In the genomic region with DNA sequence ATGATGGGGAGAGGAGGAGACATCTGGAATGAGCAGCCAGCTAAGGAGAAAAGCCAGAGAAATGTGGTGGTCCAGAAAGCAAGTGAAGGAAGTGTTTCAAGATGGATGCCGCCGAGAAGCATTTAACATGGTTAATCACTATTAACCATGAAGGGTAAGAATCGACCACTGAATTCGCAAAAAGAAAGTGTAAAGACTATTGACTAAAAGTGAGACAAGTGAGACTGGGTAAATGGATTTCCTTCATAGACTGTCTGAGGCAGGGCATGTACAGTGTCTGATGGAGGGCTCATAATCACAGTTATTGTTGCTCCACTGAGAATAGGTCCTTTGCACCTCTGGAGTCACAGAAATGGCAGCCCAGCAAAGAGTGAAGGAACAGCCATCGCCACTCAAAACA, we compare ENCODE assay signal across 18 cellular contexts.
DNase-seq lines count a peak whose midpoint lies in the region; ATAC-seq, FAIRE-seq and TF ChIP-seq lines count a peak whose summit lies in the region.
"Had no signal": no experiment of that assay in that cellular context is flagged by ENCODE, and none has a peak within 500 bp of the region (broad histone marks: within the 10 kb centered on the region; RNA-seq: fewer than 3 reads in every experiment).

No MANE protein-coding gene starts in this region.

- POLR2A ChIA-PET in HEK293 (lab: Yijun Ruan, JAX), result no interaction called here

- FAIRE-seq in urothelium cell line (lab: Jason Lieb, UNC), result no peak
- FAIRE-seq: A204.1, GM12878, GM18507 had no signal

- no peaks in the 10 kb centered on the region for H3K36me3 ChIP-seq in HEK293 (ENCODE audit: control insufficient read depth in 2 of 2, insufficient read depth in 1 of 2, low read length in 2 of 2)
- H3K36me3 ChIP-seq: BE2C had no signal

- CTCF ChIA-PET in HEK293 (lab: Yijun Ruan, JAX), result no interaction called here

- H3K9me3 ChIP-seq in HEK293 (ENCODE audit: control insufficient read depth, insufficient read depth, low read depth, low read length), result no peaks in the 10 kb centered on the region
- H3K9me3 ChIP-seq: BE2C had no signal

- DNase-seq in islet precursor cell (peak; percentile 19), urothelium cell line (ENCODE audit: low spot score) (no peak), NCI-H2171 (lab: John Stamatoyannopoulos, UW) (no peak), NCI-H510A (lab: John Stamatoyannopoulos, UW) (no peak)
- DNase-seq: BE2C; CD4-positive, alpha-beta memory T cell; DMS79; GOT3; H9; Karpas-422 had no signal

- H3K4me3 ChIP-seq in HEK293 (ENCODE audit: low read depth, low read length), result no peak overlapping the region
- H3K4me3 ChIP-seq: GM12878 had no signal

- no peak overlapping the region for H3K27ac ChIP-seq in HEK293 (ENCODE audit: extremely low read depth, low read depth, low read length)
- H3K27ac ChIP-seq: C4-2B, HL-60 had no signal

- H3K4me1 ChIP-seq in HEK293 (ENCODE audit: control insufficient read depth, insufficient read depth, low read length), result no peaks in the 10 kb centered on the region
- H3K4me1 ChIP-seq: BE2C had no signal

- ATAC-seq in GM19025 (IDR thresholded peaks at IDR 0.05; ENCODE audit: low read depth, unreplicated experiment) (peak; percentile 73), HG03354 (IDR thresholded peaks at IDR 0.05; ENCODE audit: poor library complexity, severe bottlenecking, unreplicated experiment) (peak; percentile 47)
- ATAC-seq: GM12878 had no signal

- no peak for TF ChIP-seq CTCF in HEK293 (tag by site-specific recombination; IDR thresholded peaks at IDR 0.05)

TF ChIP-seq in HEK293, 187 proteins besides CTCF, POLR2A, EP300 and RAD21:
- TF ChIP-seq ZNF701 (tag by site-specific recombination; IDR thresholded peaks at IDR 0.05) (no peak), PRDM1 (tag by site-specific recombination; IDR thresholded peaks at IDR 0.05) (0 out of 2 replicates have a peak, but pooled peaks have one; percentile 10)
TF ChIP-seq in HEK293: peak in this region for 1.
